Comparison of ENCODE assay signal across 14 cellular contexts in the genomic region with DNA sequence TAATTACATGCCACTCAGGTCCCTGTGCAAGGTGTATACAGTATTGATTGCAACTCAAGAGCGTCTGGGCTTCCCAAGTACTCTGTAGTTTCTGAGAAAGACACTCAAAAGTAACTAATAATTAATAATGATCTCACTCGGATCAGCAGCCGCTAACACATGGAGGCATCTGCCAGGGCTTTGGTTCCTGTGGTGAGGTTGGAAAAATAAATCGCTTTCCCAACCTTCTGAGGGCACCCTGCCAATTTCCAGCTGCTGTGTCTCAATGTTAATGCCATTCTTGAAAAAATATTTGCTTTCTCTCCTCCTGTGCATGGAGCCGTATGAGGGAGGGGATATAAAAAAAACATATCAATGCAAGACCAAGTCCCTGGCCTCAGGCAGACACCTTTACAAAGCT.
DNase-seq lines count a peak whose midpoint lies in the region; TF ChIP-seq lines count a peak whose summit lies in the region.
"Had no signal": no experiment of that assay in that cellular context is flagged by ENCODE, and none has a peak within 500 bp of the region (broad histone marks: within the 10 kb centered on the region; RNA-seq: fewer than 3 reads in every experiment).

No MANE protein-coding gene starts in this region.

- BruUV-seq in OCI-LY7 (replicated peaks; lab: Mats Ljungman, UMichigan): no TSS peak

- H3K4me3 ChIP-seq in fibroblast of villous mesenchyme (ENCODE audit: low read depth, low read length): no peak overlapping the region
- H3K4me3 ChIP-seq in OCI-LY7 (ENCODE audit: low read depth, low read length, poor library complexity, severe bottlenecking): no peak overlapping the region
- H3K4me3 ChIP-seq: spleen had no signal

- no peak overlapping the region for H3K27ac ChIP-seq in OCI-LY7 (ENCODE audit: low read depth, low read length, poor library complexity, severe bottlenecking)
- H3K27ac ChIP-seq: spleen had no signal

- H3K4me1 ChIP-seq in OCI-LY7 (ENCODE audit: insufficient read depth, low read length, poor library complexity, severe bottlenecking): no peaks in the 10 kb centered on the region
- H3K4me1 ChIP-seq: spleen had no signal

- H3K9me2 ChIP-seq in OCI-LY7 (ENCODE audit: insufficient read depth, low read length): no peaks in the 10 kb centered on the region

- H3K9me3 ChIP-seq in OCI-LY7 (ENCODE audit: low read length): no peaks in the 10 kb centered on the region
- H3K9me3 ChIP-seq: spleen had no signal

- TF ChIP-seq POLR2A in erythroblast (IDR thresholded peaks at IDR 0.05; ENCODE audit: low read length): no peak

- H3K4me2 ChIP-seq in OCI-LY7 (ENCODE audit: low read length): no peak overlapping the region

- no peaks in the 10 kb centered on the region for H4K20me1 ChIP-seq in OCI-LY7 (ENCODE audit: insufficient read depth, low read length)

- DNase-seq in A172 (ENCODE audit: low spot score) (peak; percentile 33), NCI-H1092 treated with DMSO at 0.1 percent for 48 hours (lab: John Stamatoyannopoulos, UW) (peak; percentile 66), NCI-H774 (lab: John Stamatoyannopoulos, UW) (peak; percentile 52), fibroblast of villous mesenchyme (ENCODE audit: low read depth) (peak; percentile 54), activated T-cell treated with anti-CD3 and anti-CD28 coated beads for 4 hours (no peak), HK-2 (ENCODE audit: unreplicated experiment) (no peak), OCI-LY7 (ENCODE audit: low spot score) (no peak), erythroblast (lab: John Stamatoyannopoulos, UW) (no peak)
- DNase-seq: endodermal cell; KBM-7; naive thymus-derived CD4-positive, alpha-beta T cell; OCI-M1; spleen; T-helper 2 cell had no signal

- TF ChIP-seq CTCF in fibroblast of villous mesenchyme (IDR thresholded peaks at IDR 0.05; ENCODE audit: insufficient read depth, low read depth, low read length) (no peak), OCI-LY7 (conservative IDR thresholded peaks at IDR 0.05; ENCODE audit: low read length) (no peak)

- intact Hi-C loops in OCI-LY7 (cut with micrococcal nuclease; ENCODE audit: unreplicated experiment): no loop called here

- no peaks in the 10 kb centered on the region for H3K79me2 ChIP-seq in OCI-LY7 (ENCODE audit: insufficient read depth, low read depth, low read length)

- CTCF ChIA-PET in OCI-LY7 (lab: Charles Lee; ENCODE audit: unreplicated experiment): no interaction called here

- H2AFZ ChIP-seq in OCI-LY7 (ENCODE audit: low read length): no peak overlapping the region

- H3K36me3 ChIP-seq in OCI-LY7 (ENCODE audit: insufficient read depth, low read length): no peaks in the 10 kb centered on the region

- POLR2A ChIA-PET in OCI-LY7 (lab: Charles Lee): interaction anchor here (0.6 kb wide), 1 partner anchor 59 kb away, joined by 7 read pairs; no protein-coding TSS in a partner anchor

Comparison
In these comparisons a context has a peak if more than half of its experiments do, and no peak if none do; other contexts are left out.
1. DNase-seq: peak in A172 (single experiment), NCI-H1092 treated with DMSO at 0.1 percent for 48 hours (single experiment), NCI-H774 (single experiment) and fibroblast of villous mesenchyme (single experiment); none in activated T-cell treated with anti-CD3 and anti-CD28 coated beads for 4 hours (single experiment), HK-2 (single experiment), OCI-LY7 (single experiment) and erythroblast (0 of 2).